In genomic region chr1:168977618-168978017, GRCh38 we compare ENCODE assay signal across 15 cellular contexts.
DNase-seq lines count a peak whose midpoint lies in the region; ATAC-seq, FAIRE-seq and TF ChIP-seq lines count a peak whose summit lies in the region.
"Had no signal": no experiment of that assay in that cellular context is flagged by ENCODE, and none has a peak within 500 bp of the region (broad histone marks: within the 10 kb centered on the region; RNA-seq: fewer than 3 reads in every experiment).

No MANE protein-coding gene starts in this region.

- no peak for TF ChIP-seq CTCF in left ventricle myocardium inferior (IDR thresholded peaks at IDR 0.05; ENCODE audit: borderline replicate concordance)

- H3K4me1 ChIP-seq in left ventricle myocardium inferior, result peaks cover 7% of the 10 kb centered on the region

- no peak for TF ChIP-seq POLR2A in GM12892 (IDR thresholded peaks at IDR 0.05; ENCODE audit: low read depth, low read length)

- peaks cover 41% of the 10 kb centered on the region for H3K4me1 Mint-ChIP-seq in dendritic cell treated with granulocyte-macrophage colony-stimulating factor and Interleukin-4, amounts not matched to agents 40 ng/mL and 50 ng/mL, for 4 days (ENCODE audit: low read depth)

- H3K36me3 ChIP-seq in left ventricle myocardium inferior, result no peaks in the 10 kb centered on the region

- no peaks in the 10 kb centered on the region for H3K27me3 ChIP-seq in left ventricle myocardium inferior (ENCODE audit: low read depth)

- peak; percentile 60 for DNase-seq in DMS153 (lab: John Stamatoyannopoulos, UW)
- DNase-seq in DMS153 treated with DMSO at 0.1 percent for 48 hours (lab: John Stamatoyannopoulos, UW; ENCODE audit: unreplicated experiment), result no peak
- peak; percentile 26 for DNase-seq in NCI-H510A (lab: John Stamatoyannopoulos, UW)
- peak in 7 of 10 donors; percentile 12 to 78 (median 39) for DNase-seq in posterior cingulate gyrus
- DNase-seq in GM12892 (ENCODE audit: insufficient read length), result no peak
- DNase-seq in left ventricle myocardium inferior, result no peak
- DNase-seq: 8988T, C1 segment of cervical spinal cord, HCEC 1CT, NCI-H1436 treated with DMSO at 0.1 percent for 48 hours, NCI-H2081 treated with DMSO at 0.1 percent for 48 hours, SHP77 treated with DMSO at 0.1 percent for 48 hours had no signal

- H3K4me3 Mint-ChIP-seq in dendritic cell treated with granulocyte-macrophage colony-stimulating factor and Interleukin-4, amounts not matched to agents 40 ng/mL and 50 ng/mL, for 4 days, result no peak overlapping the region

- peaks cover 6% of the 10 kb centered on the region for H3K9me3 Mint-ChIP-seq in dendritic cell treated with granulocyte-macrophage colony-stimulating factor and Interleukin-4, amounts not matched to agents 40 ng/mL and 50 ng/mL, for 4 days

- H3K9me3 ChIP-seq in left ventricle myocardium inferior (replicated peaks), result no peaks in the 10 kb centered on the region

- H3K27ac ChIP-seq in left ventricle myocardium inferior (replicated peaks), result no peak overlapping the region

- no peaks in the 10 kb centered on the region for H3K36me3 Mint-ChIP-seq in dendritic cell treated with granulocyte-macrophage colony-stimulating factor and Interleukin-4, amounts not matched to agents 40 ng/mL and 50 ng/mL, for 4 days (ENCODE audit: low read depth)

- peak overlapping the region; percentile 12 for H3K27ac Mint-ChIP-seq in dendritic cell treated with granulocyte-macrophage colony-stimulating factor and Interleukin-4, amounts not matched to agents 40 ng/mL and 50 ng/mL, for 4 days

- no peak for FAIRE-seq in GM12892 (lab: Jason Lieb, UNC)
- FAIRE-seq: HTR-8/SVneo had no signal

- intact Hi-C loops in dendritic cell treated with granulocyte-macrophage colony-stimulating factor and Interleukin-4, amounts not matched to agents 40 ng/mL and 50 ng/mL, for 4 days (cut with micrococcal nuclease), result loop anchor here (5.0 kb wide), 1 partner anchor 130 kb away; the partner anchor contains the start of gene ATP1B1
- intact Hi-C loops in posterior cingulate gyrus (cut with DNase I), result no loop called here
- intact Hi-C loops in left ventricle myocardium inferior (cut with micrococcal nuclease), result no loop called here

- H3K4me3 ChIP-seq in left ventricle myocardium inferior, result no peak overlapping the region

- H3K27me3 Mint-ChIP-seq in dendritic cell treated with granulocyte-macrophage colony-stimulating factor and Interleukin-4, amounts not matched to agents 40 ng/mL and 50 ng/mL, for 4 days, result peaks cover under 1% of the 10 kb centered on the region

- ATAC-seq in HG03097 (IDR thresholded peaks at IDR 0.05; ENCODE audit: low FRiP score, unreplicated experiment), result no peak

Comparison
In these comparisons a context has a peak if more than half of its experiments do, and no peak if none do; other contexts are left out.
1. DNase-seq: peak in DMS153 (single experiment), NCI-H510A (single experiment) and posterior cingulate gyrus (7 of 10); none in DMS153 treated with DMSO at 0.1 percent for 48 hours (single experiment), GM12892 (single experiment) and left ventricle myocardium inferior (single experiment).